Comparison of ENCODE assay signal across 8 cellular contexts in genomic region chr1:234326493-234327366, GRCh38. TPM values are rescaled to one million over a fixed set of nuclear protein-coding genes. Genes with fewer than 3 reads are reported as not detected.
DNase-seq lines count a peak whose midpoint lies in the region; ATAC-seq and TF ChIP-seq lines count a peak whose summit lies in the region.

No MANE protein-coding gene starts in this region.

- H3K9ac ChIP-seq in iPS-15b (ENCODE audit: low read depth, low read length): no peak overlapping the region

- peak; percentile 30 to 63 (median 55) for DNase-seq in T-helper 1 cell
- no peak for DNase-seq in spleen
- DNase-seq in epidermal melanocyte (ENCODE audit: insufficient read length, low spot score): no peak

- H3K9me3 ChIP-seq in DOHH2 (ENCODE audit: control insufficient read depth, insufficient read depth, low read length) (no peaks in the 10 kb centered on the region), KOPT-K1 (ENCODE audit: insufficient read depth, low read length, poor library complexity, severe bottlenecking) (no peaks in the 10 kb centered on the region), iPS-15b (ENCODE audit: control insufficient read depth, insufficient read depth, low read length) (no peaks in the 10 kb centered on the region), spleen (no peaks in the 10 kb centered on the region)

- H4K20me1 ChIP-seq in DOHH2 (ENCODE audit: control insufficient read depth, insufficient read depth, low read depth, low read length): no peaks in the 10 kb centered on the region

- no peak for TF ChIP-seq POLR2A in spleen (IDR thresholded peaks at IDR 0.05)

- peak overlapping the region; percentile 66 for H3K4me3 ChIP-seq in DOHH2 (ENCODE audit: low read length)
- H3K4me3 ChIP-seq in iPS-15b (ENCODE audit: low read depth, low read length): peak overlapping the region; percentile 26
- H3K4me3 ChIP-seq in spleen: peak overlapping the region; percentile 15 to 48 (median 35)

- peak; percentile 78 for ATAC-seq in GM21737 (IDR thresholded peaks at IDR 0.05; ENCODE audit: unreplicated experiment)

- H3K4me1 ChIP-seq in DOHH2 (ENCODE audit: control insufficient read depth, low read length) (peaks cover 17% of the 10 kb centered on the region), iPS-15b (ENCODE audit: control insufficient read depth, insufficient read depth, low read length) (no peaks in the 10 kb centered on the region), spleen (peaks cover 0 to 33% (median 8%) of the 10 kb centered on the region in 6 donors)

- H3K9me2 ChIP-seq in DOHH2 (replicated peaks; ENCODE audit: control insufficient read depth, low read length): no peaks in the 10 kb centered on the region

- no peak overlapping the region for H3K27ac ChIP-seq in DOHH2 (ENCODE audit: low read depth, low read length)
- H3K27ac ChIP-seq in KOPT-K1 (ENCODE audit: low read depth, low read length, poor library complexity, severe bottlenecking): peak overlapping the region; percentile 46
- peak overlapping the region; percentile 37 for H3K27ac ChIP-seq in angular gyrus (ENCODE audit: low read depth, low read length)
- peak overlapping the region in 4 of 8 donors; percentile 25 to 73 (median 42) for H3K27ac ChIP-seq in spleen

- peak overlapping the region; percentile 65 for H3K4me2 ChIP-seq in DOHH2 (ENCODE audit: low read length)

- no peaks in the 10 kb centered on the region for H3F3A ChIP-seq in DOHH2 (ENCODE audit: control insufficient read depth, insufficient read depth)

- H3K27me3 ChIP-seq in DOHH2 (ENCODE audit: control insufficient read depth, low read length) (no peaks in the 10 kb centered on the region), iPS-15b (ENCODE audit: control insufficient read depth, insufficient read depth, low read length) (peaks cover 4% of the 10 kb centered on the region), spleen (replicated peaks in 1 of 7) (peaks cover 0 to 26% (median 12%) of the 10 kb centered on the region in 7 donors)

- intact Hi-C loops in spleen (cut with DNase I; ENCODE audit: low total_unique reads): no loop called here

- H3K36me3 ChIP-seq in DOHH2 (ENCODE audit: control insufficient read depth, low read length) (no peaks in the 10 kb centered on the region), KOPT-K1 (ENCODE audit: insufficient read depth, low read length) (no peaks in the 10 kb centered on the region), iPS-15b (ENCODE audit: control insufficient read depth, insufficient read depth, low read length) (no peaks in the 10 kb centered on the region), spleen (no peaks in the 10 kb centered on the region)

- TF ChIP-seq CTCF in DOHH2 (IDR thresholded peaks at IDR 0.05; ENCODE audit: low read depth, low read length, poor library complexity, severe bottlenecking) (peak; percentile 79), spleen (IDR thresholded peaks at IDR 0.05 in 8 of 11, conservative IDR thresholded peaks at IDR 0.05 in 3 of 11) (peak; percentile 34 to 80 (median 71))

- H3K79me2 ChIP-seq in DOHH2 (ENCODE audit: control insufficient read depth, low read length): no peaks in the 10 kb centered on the region

- 20 to 30% (median 24%) methylated on average over 20 of the region's 20 CpGs for WGBS in spleen, 5 donors

RNA-seq across cellular contexts. Expression of gene COA6, which starts 46.5 kb away (rescaled TPM):
- total RNA-seq in spleen: 10 to 100 TPM in 6 of 7 donors, 1 to 10 TPM in 1; 6.9 to 18.9 (median 18.1) TPM
- 10 to 100 TPM; 44.1 to 57.4 (median 54.0) TPM for polyA plus RNA-seq in spleen

Comparison
In these comparisons a context has a peak if more than half of its experiments do, and no peak if none do; other contexts are left out.
1. DNase-seq: peak in T-helper 1 cell (5 of 5); none in spleen (single experiment) and epidermal melanocyte (single experiment).
2. Peak in every context shown above with its lines, with median percentiles within 50 percentile points of each other: H3K4me3 ChIP-seq.